1 cellular context compared by ENCODE assay signal in genomic region chr12:130775953-130776856, GRCh38.
TF ChIP-seq lines count a peak whose summit lies in the region.

No MANE protein-coding gene starts in this region.

TF ChIP-seq in HepG2, 621 proteins besides CTCF, POLR2A, EP300 and RAD21 (continued from another document):
- TF ChIP-seq ZNF253 (CRISPR knock-in tag; IDR thresholded peaks at IDR 0.05; ENCODE audit: borderline replicate concordance) (0 out of 2 replicates have a peak, but pooled peaks have one; percentile 14), PBX2 (CRISPR knock-in tag; IDR thresholded peaks at IDR 0.05) (no peak), ARID5B (CRISPR knock-in tag; IDR thresholded peaks at IDR 0.05) (peak; percentile 81), JDP2 (CRISPR knock-in tag; IDR thresholded peaks at IDR 0.05; ENCODE audit: borderline replicate concordance) (no peak), ZNF841 (CRISPR knock-in tag; IDR thresholded peaks at IDR 0.05; ENCODE audit: borderline replicate concordance) (no peak), BCL6 (CRISPR knock-in tag; IDR thresholded peaks at IDR 0.05) (0 out of 2 replicates have a peak, but pooled peaks have one; percentile 50), NFAT5 (CRISPR knock-in tag; IDR thresholded peaks at IDR 0.05) (0 out of 2 replicates have a peak, but pooled peaks have one; percentile 55), ZNF850 (CRISPR knock-in tag; conservative IDR thresholded peaks at IDR 0.05) (no peak), ZNF615 (CRISPR knock-in tag; IDR thresholded peaks at IDR 0.05; ENCODE audit: borderline replicate concordance) (no peak), ZBTB14 (CRISPR knock-in tag; IDR thresholded peaks at IDR 0.05) (0 out of 2 replicates have a peak, but pooled peaks have one; percentile 12), KMT2A (CRISPR knock-in tag; IDR thresholded peaks at IDR 0.05) (peak; percentile 44)
TF ChIP-seq in HepG2: peak in this region for 216.
